1 cellular context compared by ENCODE assay signal in the genomic region with DNA sequence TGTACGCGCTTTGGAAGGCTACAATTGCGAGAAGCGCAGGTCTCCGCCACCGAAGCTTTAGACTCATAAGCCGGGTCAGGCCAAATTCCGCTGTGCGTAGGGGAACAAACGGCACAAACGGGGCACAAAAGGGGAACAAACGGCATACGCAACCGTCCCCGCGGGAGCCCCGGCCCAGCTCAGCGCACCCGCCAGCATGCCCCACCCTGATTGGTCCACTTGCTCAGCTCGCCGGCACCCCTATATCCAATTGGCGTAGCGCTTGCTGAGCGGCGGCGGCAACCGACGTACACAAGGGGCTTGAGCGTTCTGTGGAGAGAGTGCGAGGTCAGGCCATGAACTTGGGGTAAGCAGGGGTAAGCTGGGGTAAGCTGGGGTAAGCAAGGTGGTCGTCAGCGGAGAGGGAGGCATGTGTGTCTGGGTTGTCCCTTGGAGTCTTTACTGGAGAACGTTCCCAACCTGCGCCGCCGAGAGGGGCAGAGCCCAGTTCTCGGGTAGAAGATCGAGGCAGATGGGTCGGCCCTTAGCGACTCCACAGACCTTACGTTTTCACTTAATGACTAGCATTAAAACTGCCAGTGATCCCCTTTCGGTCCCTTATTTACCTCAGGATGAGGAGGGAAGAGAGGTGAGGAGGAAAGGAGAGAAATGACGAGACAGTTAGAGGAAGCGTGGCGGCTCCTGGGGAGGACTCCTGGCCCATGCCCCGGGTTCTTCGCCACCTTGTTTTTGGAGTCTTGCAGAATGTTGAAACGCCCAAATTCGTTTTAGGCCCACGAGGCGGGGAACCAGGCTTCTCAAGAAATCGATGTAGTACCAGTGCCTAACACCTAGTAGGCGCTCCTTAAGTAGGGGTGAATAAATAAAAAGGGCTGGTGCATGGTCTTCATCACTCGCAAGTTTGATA.
TF ChIP-seq lines count a peak whose summit lies in the region.

A gene (plus strand): TSS at position 268 of the 907 bp plus-strand sequence. CDS start 68 bp downstream, at position 336.

TF ChIP-seq in HepG2, 621 proteins besides CTCF, POLR2A, EP300 and RAD21 (continued from another document and continues in another):
- TF ChIP-seq, protein P1, sequence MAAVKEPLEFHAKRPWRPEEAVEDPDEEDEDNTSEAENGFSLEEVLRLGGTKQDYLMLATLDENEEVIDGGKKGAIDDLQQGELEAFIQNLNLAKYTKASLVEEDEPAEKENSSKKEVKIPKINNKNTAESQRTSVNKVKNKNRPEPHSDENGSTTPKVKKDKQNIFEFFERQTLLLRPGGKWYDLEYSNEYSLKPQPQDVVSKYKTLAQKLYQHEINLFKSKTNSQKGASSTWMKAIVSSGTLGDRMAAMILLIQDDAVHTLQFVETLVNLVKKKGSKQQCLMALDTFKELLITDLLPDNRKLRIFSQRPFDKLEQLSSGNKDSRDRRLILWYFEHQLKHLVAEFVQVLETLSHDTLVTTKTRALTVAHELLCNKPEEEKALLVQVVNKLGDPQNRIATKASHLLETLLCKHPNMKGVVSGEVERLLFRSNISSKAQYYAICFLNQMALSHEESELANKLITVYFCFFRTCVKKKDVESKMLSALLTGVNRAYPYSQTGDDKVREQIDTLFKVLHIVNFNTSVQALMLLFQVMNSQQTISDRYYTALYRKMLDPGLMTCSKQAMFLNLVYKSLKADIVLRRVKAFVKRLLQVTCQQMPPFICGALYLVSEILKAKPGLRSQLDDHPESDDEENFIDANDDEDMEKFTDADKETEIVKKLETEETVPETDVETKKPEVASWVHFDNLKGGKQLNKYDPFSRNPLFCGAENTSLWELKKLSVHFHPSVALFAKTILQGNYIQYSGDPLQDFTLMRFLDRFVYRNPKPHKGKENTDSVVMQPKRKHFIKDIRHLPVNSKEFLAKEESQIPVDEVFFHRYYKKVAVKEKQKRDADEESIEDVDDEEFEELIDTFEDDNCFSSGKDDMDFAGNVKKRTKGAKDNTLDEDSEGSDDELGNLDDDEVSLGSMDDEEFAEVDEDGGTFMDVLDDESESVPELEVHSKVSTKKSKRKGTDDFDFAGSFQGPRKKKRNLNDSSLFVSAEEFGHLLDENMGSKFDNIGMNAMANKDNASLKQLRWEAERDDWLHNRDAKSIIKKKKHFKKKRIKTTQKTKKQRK (IDR thresholded peaks at IDR 0.05; ENCODE audit: low read length): no peak
- TF ChIP-seq, protein P2, sequence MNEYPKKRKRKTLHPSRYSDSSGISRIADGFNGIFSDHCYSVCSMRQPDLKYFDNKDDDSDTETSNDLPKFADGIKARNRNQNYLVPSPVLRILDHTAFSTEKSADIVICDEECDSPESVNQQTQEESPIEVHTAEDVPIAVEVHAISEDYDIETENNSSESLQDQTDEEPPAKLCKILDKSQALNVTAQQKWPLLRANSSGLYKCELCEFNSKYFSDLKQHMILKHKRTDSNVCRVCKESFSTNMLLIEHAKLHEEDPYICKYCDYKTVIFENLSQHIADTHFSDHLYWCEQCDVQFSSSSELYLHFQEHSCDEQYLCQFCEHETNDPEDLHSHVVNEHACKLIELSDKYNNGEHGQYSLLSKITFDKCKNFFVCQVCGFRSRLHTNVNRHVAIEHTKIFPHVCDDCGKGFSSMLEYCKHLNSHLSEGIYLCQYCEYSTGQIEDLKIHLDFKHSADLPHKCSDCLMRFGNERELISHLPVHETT (CRISPR knock-in tag; conservative IDR thresholded peaks at IDR 0.05): peak; percentile 65; the same call in 1 of the 2 replicates
- TF ChIP-seq, protein P3, sequence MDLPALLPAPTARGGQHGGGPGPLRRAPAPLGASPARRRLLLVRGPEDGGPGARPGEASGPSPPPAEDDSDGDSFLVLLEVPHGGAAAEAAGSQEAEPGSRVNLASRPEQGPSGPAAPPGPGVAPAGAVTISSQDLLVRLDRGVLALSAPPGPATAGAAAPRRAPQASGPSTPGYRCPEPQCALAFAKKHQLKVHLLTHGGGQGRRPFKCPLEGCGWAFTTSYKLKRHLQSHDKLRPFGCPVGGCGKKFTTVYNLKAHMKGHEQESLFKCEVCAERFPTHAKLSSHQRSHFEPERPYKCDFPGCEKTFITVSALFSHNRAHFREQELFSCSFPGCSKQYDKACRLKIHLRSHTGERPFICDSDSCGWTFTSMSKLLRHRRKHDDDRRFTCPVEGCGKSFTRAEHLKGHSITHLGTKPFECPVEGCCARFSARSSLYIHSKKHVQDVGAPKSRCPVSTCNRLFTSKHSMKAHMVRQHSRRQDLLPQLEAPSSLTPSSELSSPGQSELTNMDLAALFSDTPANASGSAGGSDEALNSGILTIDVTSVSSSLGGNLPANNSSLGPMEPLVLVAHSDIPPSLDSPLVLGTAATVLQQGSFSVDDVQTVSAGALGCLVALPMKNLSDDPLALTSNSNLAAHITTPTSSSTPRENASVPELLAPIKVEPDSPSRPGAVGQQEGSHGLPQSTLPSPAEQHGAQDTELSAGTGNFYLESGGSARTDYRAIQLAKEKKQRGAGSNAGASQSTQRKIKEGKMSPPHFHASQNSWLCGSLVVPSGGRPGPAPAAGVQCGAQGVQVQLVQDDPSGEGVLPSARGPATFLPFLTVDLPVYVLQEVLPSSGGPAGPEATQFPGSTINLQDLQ (CRISPR knock-in tag; IDR thresholded peaks at IDR 0.05): no peak
- TF ChIP-seq RXRB (CRISPR knock-in tag; IDR thresholded peaks at IDR 0.05; ENCODE audit: borderline replicate concordance) (peak; percentile 50; the same call in 1 of the 2 replicates), ZNF136 (CRISPR knock-in tag; IDR thresholded peaks at IDR 0.05; ENCODE audit: low read depth) (no peak), ZNF274 (CRISPR knock-in tag; IDR thresholded peaks at IDR 0.05) (peak; percentile 88; the same call in 1 of the 2 replicates), MXI1 (IDR thresholded peaks at IDR 0.05; ENCODE audit: borderline replicate concordance, low read depth, low read length) (0 out of 3 replicates have a peak, but pooled peaks have one; percentile 23), MIER3 (CRISPR knock-in tag; IDR thresholded peaks at IDR 0.05; ENCODE audit: borderline replicate concordance) (no peak), ZNF232 (CRISPR knock-in tag; IDR thresholded peaks at IDR 0.05; ENCODE audit: borderline replicate concordance) (peak; percentile 78; the same call in 1 of the 2 replicates), MLLT10 (CRISPR knock-in tag; IDR thresholded peaks at IDR 0.05) (no peak), TMF1 (CRISPR knock-in tag; IDR thresholded peaks at IDR 0.05; ENCODE audit: low read depth) (no peak), TBX3 (IDR thresholded peaks at IDR 0.05; ENCODE audit: borderline replicate concordance) (peak; percentile 75; the same call in 1 of the 2 replicates), MATR3 (CRISPR knock-in tag; IDR thresholded peaks at IDR 0.05) (no peak), ATF7 (IDR thresholded peaks at IDR 0.05) (no peak), ATF7 (CRISPR knock-in tag; IDR thresholded peaks at IDR 0.05) (peak; percentile 71), KLF6 (CRISPR knock-in tag; IDR thresholded peaks at IDR 0.05) (no peak; the same call in 1 of the 2 replicates), TARDBP (CRISPR knock-in tag; IDR thresholded peaks at IDR 0.05) (0 out of 2 replicates have a peak, but pooled peaks have one; percentile 61), PAF1 (CRISPR knock-in tag; IDR thresholded peaks at IDR 0.05) (no peak), ZNF30 (CRISPR knock-in tag; IDR thresholded peaks at IDR 0.05) (no peak), SNRNP70 (IDR thresholded peaks at IDR 0.05; ENCODE audit: low read depth, low read length) (no peak), ZNF841 (CRISPR knock-in tag; IDR thresholded peaks at IDR 0.05; ENCODE audit: borderline replicate concordance) (no peak), ZNF20 (CRISPR knock-in tag; IDR thresholded peaks at IDR 0.05) (0 out of 2 replicates have a peak, but pooled peaks have one; percentile 50), KLF12 (CRISPR knock-in tag; IDR thresholded peaks at IDR 0.05; ENCODE audit: borderline replicate concordance) (0 out of 2 replicates have a peak, but pooled peaks have one; percentile 31), ZMYM4 (CRISPR knock-in tag; IDR thresholded peaks at IDR 0.05) (peak; percentile 95), SOX13 (IDR thresholded peaks at IDR 0.05) (no peak), SOX13 (CRISPR knock-in tag; conservative IDR thresholded peaks at IDR 0.05 in 1 of 2, IDR thresholded peaks at IDR 0.05 in 1 of 2) (no peak), EEA1 (CRISPR knock-in tag; IDR thresholded peaks at IDR 0.05; ENCODE audit: borderline replicate concordance) (peak; percentile 76; the same call in 1 of the 2 replicates), SIX4 (CRISPR knock-in tag; IDR thresholded peaks at IDR 0.05) (no peak), ZMYM3 (CRISPR knock-in tag; IDR thresholded peaks at IDR 0.05) (no peak), DMAP1 (CRISPR knock-in tag; IDR thresholded peaks at IDR 0.05) (peak; percentile 48; the same call in 1 of the 2 replicates)
- TF ChIP-seq, protein P4, sequence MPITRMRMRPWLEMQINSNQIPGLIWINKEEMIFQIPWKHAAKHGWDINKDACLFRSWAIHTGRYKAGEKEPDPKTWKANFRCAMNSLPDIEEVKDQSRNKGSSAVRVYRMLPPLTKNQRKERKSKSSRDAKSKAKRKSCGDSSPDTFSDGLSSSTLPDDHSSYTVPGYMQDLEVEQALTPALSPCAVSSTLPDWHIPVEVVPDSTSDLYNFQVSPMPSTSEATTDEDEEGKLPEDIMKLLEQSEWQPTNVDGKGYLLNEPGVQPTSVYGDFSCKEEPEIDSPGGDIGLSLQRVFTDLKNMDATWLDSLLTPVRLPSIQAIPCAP (CRISPR knock-in tag; IDR thresholded peaks at IDR 0.05; ENCODE audit: low read depth): no peak
- TF ChIP-seq, protein P5, sequence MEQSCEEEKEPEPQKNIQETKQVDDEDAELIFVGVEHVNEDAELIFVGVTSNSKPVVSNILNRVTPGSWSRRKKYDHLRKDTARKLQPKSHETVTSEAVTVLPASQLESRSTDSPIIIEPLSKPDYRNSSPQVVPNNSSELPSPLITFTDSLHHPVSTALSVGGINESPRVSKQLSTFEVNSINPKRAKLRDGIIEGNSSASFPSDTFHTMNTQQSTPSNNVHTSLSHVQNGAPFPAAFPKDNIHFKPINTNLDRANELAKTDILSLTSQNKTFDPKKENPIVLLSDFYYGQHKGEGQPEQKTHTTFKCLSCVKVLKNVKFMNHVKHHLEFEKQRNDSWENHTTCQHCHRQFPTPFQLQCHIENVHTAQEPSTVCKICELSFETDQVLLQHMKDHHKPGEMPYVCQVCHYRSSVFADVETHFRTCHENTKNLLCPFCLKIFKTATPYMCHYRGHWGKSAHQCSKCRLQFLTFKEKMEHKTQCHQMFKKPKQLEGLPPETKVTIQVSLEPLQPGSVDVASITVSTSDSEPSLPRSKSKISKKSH (CRISPR knock-in tag; IDR thresholded peaks at IDR 0.05; ENCODE audit: borderline replicate concordance): 0 out of 2 replicates have a peak, but pooled peaks have one; percentile 55
- TF ChIP-seq, protein P6, sequence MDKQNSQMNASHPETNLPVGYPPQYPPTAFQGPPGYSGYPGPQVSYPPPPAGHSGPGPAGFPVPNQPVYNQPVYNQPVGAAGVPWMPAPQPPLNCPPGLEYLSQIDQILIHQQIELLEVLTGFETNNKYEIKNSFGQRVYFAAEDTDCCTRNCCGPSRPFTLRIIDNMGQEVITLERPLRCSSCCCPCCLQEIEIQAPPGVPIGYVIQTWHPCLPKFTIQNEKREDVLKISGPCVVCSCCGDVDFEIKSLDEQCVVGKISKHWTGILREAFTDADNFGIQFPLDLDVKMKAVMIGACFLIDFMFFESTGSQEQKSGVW (CRISPR knock-in tag; IDR thresholded peaks at IDR 0.05; ENCODE audit: borderline replicate concordance): no peak
- TF ChIP-seq, protein P7, sequence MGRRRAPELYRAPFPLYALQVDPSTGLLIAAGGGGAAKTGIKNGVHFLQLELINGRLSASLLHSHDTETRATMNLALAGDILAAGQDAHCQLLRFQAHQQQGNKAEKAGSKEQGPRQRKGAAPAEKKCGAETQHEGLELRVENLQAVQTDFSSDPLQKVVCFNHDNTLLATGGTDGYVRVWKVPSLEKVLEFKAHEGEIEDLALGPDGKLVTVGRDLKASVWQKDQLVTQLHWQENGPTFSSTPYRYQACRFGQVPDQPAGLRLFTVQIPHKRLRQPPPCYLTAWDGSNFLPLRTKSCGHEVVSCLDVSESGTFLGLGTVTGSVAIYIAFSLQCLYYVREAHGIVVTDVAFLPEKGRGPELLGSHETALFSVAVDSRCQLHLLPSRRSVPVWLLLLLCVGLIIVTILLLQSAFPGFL (CRISPR knock-in tag; IDR thresholded peaks at IDR 0.05): no peak
- TF ChIP-seq, protein P8, sequence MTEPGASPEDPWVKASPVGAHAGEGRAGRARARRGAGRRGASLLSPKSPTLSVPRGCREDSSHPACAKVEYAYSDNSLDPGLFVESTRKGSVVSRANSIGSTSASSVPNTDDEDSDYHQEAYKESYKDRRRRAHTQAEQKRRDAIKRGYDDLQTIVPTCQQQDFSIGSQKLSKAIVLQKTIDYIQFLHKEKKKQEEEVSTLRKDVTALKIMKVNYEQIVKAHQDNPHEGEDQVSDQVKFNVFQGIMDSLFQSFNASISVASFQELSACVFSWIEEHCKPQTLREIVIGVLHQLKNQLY (CRISPR knock-in tag; IDR thresholded peaks at IDR 0.05): no peak
- TF ChIP-seq, protein P9, sequence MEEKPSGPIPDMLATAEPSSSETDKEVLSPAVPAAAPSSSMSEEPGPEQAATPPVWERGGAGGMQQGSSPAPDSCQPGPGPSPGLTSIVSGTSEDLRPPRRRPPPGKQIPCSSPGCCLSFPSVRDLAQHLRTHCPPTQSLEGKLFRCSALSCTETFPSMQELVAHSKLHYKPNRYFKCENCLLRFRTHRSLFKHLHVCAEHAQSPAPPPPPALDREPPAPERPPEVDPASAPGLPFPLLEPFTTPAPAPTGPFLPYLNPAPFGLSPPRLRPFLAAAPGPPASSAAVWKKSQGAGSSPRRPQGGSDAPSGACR (CRISPR knock-in tag; IDR thresholded peaks at IDR 0.05): 0 out of 2 replicates have a peak, but pooled peaks have one; percentile 39
- TF ChIP-seq, protein P10, sequence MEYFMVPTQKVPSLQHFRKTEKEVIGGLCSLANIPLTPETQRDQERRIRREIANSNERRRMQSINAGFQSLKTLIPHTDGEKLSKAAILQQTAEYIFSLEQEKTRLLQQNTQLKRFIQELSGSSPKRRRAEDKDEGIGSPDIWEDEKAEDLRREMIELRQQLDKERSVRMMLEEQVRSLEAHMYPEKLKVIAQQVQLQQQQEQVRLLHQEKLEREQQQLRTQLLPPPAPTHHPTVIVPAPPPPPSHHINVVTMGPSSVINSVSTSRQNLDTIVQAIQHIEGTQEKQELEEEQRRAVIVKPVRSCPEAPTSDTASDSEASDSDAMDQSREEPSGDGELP (IDR thresholded peaks at IDR 0.05; ENCODE audit: borderline replicate concordance, low read depth): no peak
